In genomic region chr12:64782181-64782580, GRCh38 we compare ENCODE assay signal across 10 cellular contexts. TPM values are rescaled to one million over a fixed set of nuclear protein-coding genes. Genes with fewer than 3 reads are reported as not detected.
DNase-seq lines count a peak whose midpoint lies in the region; ATAC-seq, FAIRE-seq and TF ChIP-seq lines count a peak whose summit lies in the region.
"Had no signal": no experiment of that assay in that cellular context is flagged by ENCODE, and none has a peak within 500 bp of the region (broad histone marks: within the 10 kb centered on the region; RNA-seq: fewer than 3 reads in every experiment).

No MANE protein-coding gene starts in this region.

- peaks cover 3% of the 10 kb centered on the region for H3K36me3 Mint-ChIP-seq in CD4-positive, alpha-beta T cell (ENCODE audit: low read depth)
- H3K36me3 Mint-ChIP-seq in astrocyte (ENCODE audit: low read depth, unreplicated experiment) (no peaks in the 10 kb centered on the region), naive B cell (peaks cover 10% of the 10 kb centered on the region in 2 donors)

- peaks cover 5% of the 10 kb centered on the region for H3K4me1 ChIP-seq in astrocyte (ENCODE audit: insufficient read depth, low read length)

- POLR2A ChIA-PET in CD4-positive, alpha-beta T cell (lab: Charles Lee), result no interaction called here

- H3K9me3 ChIP-seq in CD4-positive, alpha-beta T cell (ENCODE audit: control insufficient read depth, low read length), result no peaks in the 10 kb centered on the region
- H3K9me3 ChIP-seq in astrocyte (ENCODE audit: insufficient read depth, low read depth, low read length), result no peaks in the 10 kb centered on the region

- ATAC-seq in CD4-positive, alpha-beta T cell (ENCODE audit: poor library complexity), result no peak
- peak; percentile 58 to 66 for ATAC-seq in naive B cell (ENCODE audit: low read depth in 2 of 2)

- peaks cover 20% of the 10 kb centered on the region for H3K4me1 Mint-ChIP-seq in CD4-positive, alpha-beta T cell (ENCODE audit: low read depth)
- H3K4me1 Mint-ChIP-seq in astrocyte (ENCODE audit: low read depth, unreplicated experiment), result no peaks in the 10 kb centered on the region
- H3K4me1 Mint-ChIP-seq in naive B cell, result peaks cover 16 to 26% (median 18%) of the 10 kb centered on the region in 3 donors

- intact Hi-C loops in CD4-positive, alpha-beta T cell (cut with DNase I, micrococcal nuclease), result no loop called here

- no peak for FAIRE-seq in astrocyte (lab: Jason Lieb, UNC)
- FAIRE-seq: bronchial epithelial cell had no signal

- TF ChIP-seq POLR2A in erythroblast (IDR thresholded peaks at IDR 0.05; ENCODE audit: low read length), result no peak

- no peak for DNase-seq in CD4-positive, alpha-beta T cell
- DNase-seq in Kasumi-1 (lab: John Stamatoyannopoulos, UW) (peak; percentile 70 to 81), astrocyte (ENCODE audit: low read depth) (no peak), naive B cell (peak; percentile 42), NCI-H82 treated with DMSO at 0.1 percent for 48 hours (lab: John Stamatoyannopoulos, UW; ENCODE audit: unreplicated experiment) (no peak), erythroblast (lab: John Stamatoyannopoulos, UW) (no peak), H7 (no peak)
- no peak for DNase-seq in central memory CD4-positive, alpha-beta T cell
- DNase-seq: T1000 had no signal

- no peaks in the 10 kb centered on the region for H3K79me2 ChIP-seq in astrocyte (ENCODE audit: insufficient read depth, low read length)

- H3K36me3 ChIP-seq in astrocyte (ENCODE audit: insufficient read depth, low read length), result no peaks in the 10 kb centered on the region
- no peaks in the 10 kb centered on the region for H3K36me3 ChIP-seq in H7 (replicated peaks; ENCODE audit: control insufficient read depth, insufficient read depth, low read length)

- H4K20me1 ChIP-seq in astrocyte (ENCODE audit: insufficient read depth, low read length), result peaks cover 5% of the 10 kb centered on the region

- CTCF ChIA-PET in CD4-positive, alpha-beta T cell (lab: Charles Lee), result interaction anchor here (0.7 to 2.2 kb wide), 2 partner anchors 14 to 290 kb away, joined by 3 to 9 read pairs; no protein-coding TSS in a partner anchor

- no peak overlapping the region for H3K27ac Mint-ChIP-seq in CD4-positive, alpha-beta T cell
- no peak overlapping the region for H3K27ac Mint-ChIP-seq in astrocyte (ENCODE audit: unreplicated experiment)
- peak overlapping the region in 5 of 6 donors; percentile 31 to 85 (median 65) for H3K27ac Mint-ChIP-seq in naive B cell

- peaks cover 63% of the 10 kb centered on the region for H3K27me3 ChIP-seq in CD4-positive, alpha-beta T cell (ENCODE audit: control insufficient read depth, insufficient read depth, low read length)
- H3K27me3 ChIP-seq in astrocyte (ENCODE audit: insufficient read depth, low read length), result peaks cover 63% of the 10 kb centered on the region
- H3K27me3 ChIP-seq in H7 (ENCODE audit: control insufficient read depth, insufficient read depth, low read length), result peaks cover 52% of the 10 kb centered on the region

- H3K9me3 Mint-ChIP-seq in CD4-positive, alpha-beta T cell, result no peaks in the 10 kb centered on the region
- H3K9me3 Mint-ChIP-seq in astrocyte (ENCODE audit: unreplicated experiment) (no peaks in the 10 kb centered on the region), naive B cell (peaks cover 0 to 9% (median 4%) of the 10 kb centered on the region in 7 donors)

- H3K27me3 Mint-ChIP-seq in CD4-positive, alpha-beta T cell, result peaks cover 70% of the 10 kb centered on the region
- H3K27me3 Mint-ChIP-seq in astrocyte (ENCODE audit: low read depth, unreplicated experiment) (peaks cover 30% of the 10 kb centered on the region), naive B cell (peaks cover 32 to 45% (median 43%) of the 10 kb centered on the region in 3 donors)

- no peak for TF ChIP-seq CTCF in CD4-positive, alpha-beta T cell (IDR thresholded peaks at IDR 0.05)
- TF ChIP-seq CTCF in astrocyte (IDR thresholded peaks at IDR 0.05; ENCODE audit: insufficient read depth, low read depth, low read length), result no peak

- peak overlapping the region; percentile 89 for H3K4me3 Mint-ChIP-seq in CD4-positive, alpha-beta T cell
- H3K4me3 Mint-ChIP-seq in astrocyte (ENCODE audit: unreplicated experiment) (peak overlapping the region; percentile 80), naive B cell (peak overlapping the region; percentile 85 to 98 (median 90))

- no peak overlapping the region for H3K4me2 ChIP-seq in astrocyte (ENCODE audit: low read length)

- H3K9ac ChIP-seq in astrocyte (ENCODE audit: low read length), result no peak overlapping the region

- no peak overlapping the region for H2AFZ ChIP-seq in astrocyte (ENCODE audit: low read depth, low read length)

- H3K4me3 ChIP-seq in astrocyte (ENCODE audit: insufficient read depth, low read depth, low read length) (no peak overlapping the region), H7 (ENCODE audit: insufficient read depth, low read depth, low read length) (no peak overlapping the region)

- no peak overlapping the region for H3K27ac ChIP-seq in CD4-positive, alpha-beta T cell (ENCODE audit: low read depth, low read length)
- H3K27ac ChIP-seq in astrocyte (ENCODE audit: low read depth, low read length), result no peak overlapping the region

RNA-seq across cellular contexts. Expression of gene GNS, which starts 23.0 kb away (rescaled TPM):
- total RNA-seq in CD4-positive, alpha-beta T cell, result 10 to 100 TPM in 1 of 2 experiments, 1 to 10 TPM in 1; 8.7 to 10.0 TPM
- 106 and 109 TPM in 2 replicates for total RNA-seq in astrocyte
- 10 to 100 TPM; 22.9 to 41.5 (median 27.7) TPM for polyA plus RNA-seq in naive B cell (ENCODE audit: low read depth in 6 of 6)
- 27.5 and 34.7 TPM in 2 replicates for total RNA-seq in H7 (2014; rRNA removed; shearing (Covaris generic))

RNA-seq across cellular contexts. Expression of gene TBC1D30, which starts 42.3 kb away (rescaled TPM):
- under 1 TPM; 0.28 to 0.49 TPM for total RNA-seq in CD4-positive, alpha-beta T cell
- 1.2 TPM in 2 replicates for total RNA-seq in astrocyte
- polyA plus RNA-seq in naive B cell (ENCODE audit: low read depth in 6 of 6), result 1 to 10 TPM in 1 of 6 donors, under 1 TPM in 1, not detected in 4; 0.92 to 1.1 TPM
- total RNA-seq in H7 (2014; rRNA removed; shearing (Covaris generic)), result 0.62 and 1.4 TPM in 2 replicates

Comparison
In these comparisons a context has a peak if more than half of its experiments do, and no peak if none do; other contexts are left out.
1. DNase-seq: peak in Kasumi-1 (2 of 2) and naive B cell (single experiment); none in CD4-positive, alpha-beta T cell (0 of 10), astrocyte (single experiment), NCI-H82 treated with DMSO at 0.1 percent for 48 hours (single experiment), erythroblast (0 of 2), central memory CD4-positive, alpha-beta T cell (single experiment) and H7 (single experiment).
2. H3K27ac Mint-ChIP-seq: peak in naive B cell (5 of 6); none in CD4-positive, alpha-beta T cell (single experiment) and astrocyte (single experiment).
3. Peak in every context shown above with its lines, with median percentiles within 50 percentile points of each other: H3K4me3 Mint-ChIP-seq.